In genomic region chr1:21333824-21334213, GRCh38 we compare ENCODE assay signal across 8 cellular contexts. TPM values are rescaled to one million over a fixed set of nuclear protein-coding genes. Genes with fewer than 3 reads are reported as not detected.
DNase-seq lines count a peak whose midpoint lies in the region; ATAC-seq and TF ChIP-seq lines count a peak whose summit lies in the region.

No MANE protein-coding gene starts in this region.

- peak overlapping the region; percentile 84 for H3K4me3 Mint-ChIP-seq in activated T-cell treated with anti-CD3 and anti-CD28 coated beads, Interleukin-2, amount 50 U/mL, for 24 hours
- peak overlapping the region; percentile 80 for H3K4me3 Mint-ChIP-seq in activated T-helper 2 cell treated with anti-CD3 and anti-CD28 coated beads, Interferon-gamma antibody, Interleukin-2, Interleukin-4, amounts not matched to agents 10 μg/mL and 5 μg/mL and 100 μg/mL, durations not matched to agents 14 hours and 24 hours and 36 hours (ENCODE audit: low read depth)

- H3K36me3 Mint-ChIP-seq in activated T-cell treated with anti-CD3 and anti-CD28 coated beads, Interleukin-2, amount 50 U/mL, for 24 hours (ENCODE audit: low read depth) = peaks cover 65% of the 10 kb centered on the region
- peaks cover 39% of the 10 kb centered on the region for H3K36me3 Mint-ChIP-seq in activated T-helper 2 cell treated with anti-CD3 and anti-CD28 coated beads, Interferon-gamma antibody, Interleukin-2, Interleukin-4, amounts not matched to agents 10 μg/mL and 5 μg/mL and 100 μg/mL, durations not matched to agents 14 hours and 24 hours and 36 hours (ENCODE audit: low read depth)

- TF ChIP-seq RAD21 in liver (IDR thresholded peaks at IDR 0.05) = no peak

- H3K27ac ChIP-seq in liver (ENCODE audit: low read depth in 1 of 2, low read length in 2 of 2) (peak overlapping the region; percentile 90 to 91), thymus (ENCODE audit: low read depth) (peak overlapping the region; percentile 82)

- intact Hi-C loops in activated T-helper 2 cell treated with anti-CD3 and anti-CD28 coated beads, Interferon-gamma antibody, Interleukin-2, Interleukin-4, amounts not matched to agents 10 μg/mL and 5 μg/mL and 100 μg/mL, durations not matched to agents 14 hours and 24 hours and 36 hours (cut with micrococcal nuclease) = loop anchor here (1.0 kb wide), 3 partner anchors 9 to 41 kb away; no protein-coding TSS in a partner anchor

- ATAC-seq in GM21825 (IDR thresholded peaks at IDR 0.05; ENCODE audit: unreplicated experiment) = no peak

- 88% methylated on average over 5 of the region's 5 CpGs for WGBS in liver
- WGBS in thymus = 95% methylated on average over 5 of the region's 5 CpGs

- no peaks in the 10 kb centered on the region for H3K27me3 Mint-ChIP-seq in activated T-cell treated with anti-CD3 and anti-CD28 coated beads, Interleukin-2, amount 50 U/mL, for 24 hours
- H3K27me3 Mint-ChIP-seq in activated T-helper 2 cell treated with anti-CD3 and anti-CD28 coated beads, Interferon-gamma antibody, Interleukin-2, Interleukin-4, amounts not matched to agents 10 μg/mL and 5 μg/mL and 100 μg/mL, durations not matched to agents 14 hours and 24 hours and 36 hours (ENCODE audit: low read depth) = no peaks in the 10 kb centered on the region

- peaks cover 91% of the 10 kb centered on the region for H3K4me1 Mint-ChIP-seq in activated T-cell treated with anti-CD3 and anti-CD28 coated beads, Interleukin-2, amount 50 U/mL, for 24 hours (ENCODE audit: low read depth)
- H3K4me1 Mint-ChIP-seq in activated T-helper 2 cell treated with anti-CD3 and anti-CD28 coated beads, Interferon-gamma antibody, Interleukin-2, Interleukin-4, amounts not matched to agents 10 μg/mL and 5 μg/mL and 100 μg/mL, durations not matched to agents 14 hours and 24 hours and 36 hours (ENCODE audit: low read depth) = peaks cover 60% of the 10 kb centered on the region

- H3K36me3 ChIP-seq in liver (ENCODE audit: control insufficient read depth in 4 of 4, insufficient read depth in 3 of 4, low read depth in 1 of 4, low read length in 3 of 4) (no peaks in the 10 kb centered on the region), thymus (ENCODE audit: control insufficient read depth, insufficient read depth) (no peaks in the 10 kb centered on the region)

- H3K27me3 ChIP-seq in liver (ENCODE audit: control insufficient read depth in 4 of 4, insufficient read depth in 4 of 4, low read length in 3 of 4) (no peaks in the 10 kb centered on the region), thymus (ENCODE audit: control insufficient read depth, insufficient read depth) (no peaks in the 10 kb centered on the region)

- peaks cover 38 to 83% (median 62%) of the 10 kb centered on the region in 4 donors for H3K4me1 ChIP-seq in liver (ENCODE audit: control insufficient read depth in 4 of 4, insufficient read depth in 4 of 4, low read length in 3 of 4)
- peaks cover 28% of the 10 kb centered on the region for H3K4me1 ChIP-seq in thymus (ENCODE audit: control insufficient read depth, insufficient read depth, low read length)

- peak overlapping the region; percentile 15 to 56 for H3K9ac ChIP-seq in liver (ENCODE audit: low read depth in 1 of 2, low read length in 2 of 2)

- H3K4me3 ChIP-seq in liver (ENCODE audit: low read depth in 1 of 3, low read length in 3 of 3) (no peak overlapping the region), thymus (ENCODE audit: low read length) (peak overlapping the region; percentile 47)

- H3K9me3 ChIP-seq in liver (ENCODE audit: control insufficient read depth in 4 of 4, low read length in 3 of 4) (no peaks in the 10 kb centered on the region), thymus (ENCODE audit: control insufficient read depth) (no peaks in the 10 kb centered on the region)

- peak overlapping the region; percentile 98 for H3K27ac Mint-ChIP-seq in activated T-cell treated with anti-CD3 and anti-CD28 coated beads, Interleukin-2, amount 50 U/mL, for 24 hours
- peak overlapping the region; percentile 91 for H3K27ac Mint-ChIP-seq in activated T-helper 2 cell treated with anti-CD3 and anti-CD28 coated beads, Interferon-gamma antibody, Interleukin-2, Interleukin-4, amounts not matched to agents 10 μg/mL and 5 μg/mL and 100 μg/mL, durations not matched to agents 14 hours and 24 hours and 36 hours

- no peaks in the 10 kb centered on the region for H3K9me3 Mint-ChIP-seq in activated T-cell treated with anti-CD3 and anti-CD28 coated beads, Interleukin-2, amount 50 U/mL, for 24 hours
- H3K9me3 Mint-ChIP-seq in activated T-helper 2 cell treated with anti-CD3 and anti-CD28 coated beads, Interferon-gamma antibody, Interleukin-2, Interleukin-4, amounts not matched to agents 10 μg/mL and 5 μg/mL and 100 μg/mL, durations not matched to agents 14 hours and 24 hours and 36 hours = no peaks in the 10 kb centered on the region

- TF ChIP-seq CTCF in liver (IDR thresholded peaks at IDR 0.05; ENCODE audit: low read depth, low read length, missing input control) = no peak

- DNase-seq in activated T-cell treated with anti-CD3 and anti-CD28 coated beads, Interleukin-2, amount 50 U/mL, for 24 hours = no peak
- DNase-seq in activated T-cell treated with anti-CD3 and anti-CD28 coated beads for 4 hours (no peak), AML-193 (lab: John Stamatoyannopoulos, UW) (no peak), NCI-H1105 (lab: John Stamatoyannopoulos, UW) (no peak)
- DNase-seq in activated T-helper 2 cell treated with anti-CD3 and anti-CD28 coated beads, Interferon-gamma antibody, Interleukin-2, Interleukin-4, amounts not matched to agents 10 μg/mL and 5 μg/mL and 100 μg/mL, durations not matched to agents 14 hours and 24 hours and 36 hours (ENCODE audit: low spot score) = no peak

TF ChIP-seq in liver, 16 proteins besides CTCF, POLR2A, EP300 and RAD21:
- TF ChIP-seq HNF4A (conservative IDR thresholded peaks at IDR 0.05) = no peak
- TF ChIP-seq GABPA (IDR thresholded peaks at IDR 0.05 in 1 of 2, conservative IDR thresholded peaks at IDR 0.05 in 1 of 2) = no peak
- TF ChIP-seq RXRA (IDR thresholded peaks at IDR 0.05) = no peak
- no peak for TF ChIP-seq TAF1 (conservative IDR thresholded peaks at IDR 0.05)
- TF ChIP-seq ATF3 (IDR thresholded peaks at IDR 0.05) = no peak
- TF ChIP-seq FOXA1 (IDR thresholded peaks at IDR 0.05) = no peak
- TF ChIP-seq YY1 (IDR thresholded peaks at IDR 0.05) = no peak
- no peak for TF ChIP-seq MAX (IDR thresholded peaks at IDR 0.05)
- no peak for TF ChIP-seq FOXA2 (IDR thresholded peaks at IDR 0.05)
TF ChIP-seq in liver: peak in this region for 0.

RNA-seq across cellular contexts. Expression of gene ECE1, which starts 43.6 kb away (rescaled TPM):
- total RNA-seq in activated T-helper 2 cell treated with anti-CD3 and anti-CD28 coated beads, Interferon-gamma antibody, Interleukin-2, Interleukin-4, amounts not matched to agents 10 μg/mL and 5 μg/mL and 100 μg/mL, durations not matched to agents 14 hours and 24 hours and 36 hours = 94.1 and 97.0 TPM in 2 replicates
- total RNA-seq in liver = 10 to 100 TPM; 38.9 to 40.2 TPM
- 10 to 100 TPM; 29.3 to 46.4 TPM for polyA plus RNA-seq in liver
- 34.2 TPM for polyA plus RNA-seq in thymus
